In genomic region chr10:127456122-127456521, GRCh38 we compare ENCODE assay signal across 18 cellular contexts.
A peak's percentile ranks its signal among the peaks of the same experiment; 100 is the strongest.
DNase-seq lines count a peak whose midpoint lies in the region; TF ChIP-seq lines count a peak whose summit lies in the region.
"Had no signal": no experiment of that assay in that cellular context is flagged by ENCODE, and none has a peak within 500 bp of the region (broad histone marks: within the 10 kb centered on the region; RNA-seq: fewer than 3 reads in every experiment).

No MANE protein-coding gene starts in this region.

- TF ChIP-seq RAD21 in Ishikawa (IDR thresholded peaks at IDR 0.05; ENCODE audit: low read depth) = no peak

- H3K36me3 Mint-ChIP-seq in endothelial cell (ENCODE audit: low read depth, unreplicated experiment) = peaks cover 28% of the 10 kb centered on the region
- H3K36me3 Mint-ChIP-seq in osteocyte (ENCODE audit: unreplicated experiment) = peaks cover 10% of the 10 kb centered on the region
- H3K36me3 Mint-ChIP-seq in glutamatergic neuron (ENCODE audit: unreplicated experiment) = peaks cover 13% of the 10 kb centered on the region
- H3K36me3 Mint-ChIP-seq: CD4-positive, alpha-beta memory T cell had no signal

- peak overlapping the region; percentile 50 for H3K4me3 Mint-ChIP-seq in endothelial cell (ENCODE audit: unreplicated experiment)
- H3K4me3 Mint-ChIP-seq in osteocyte (ENCODE audit: unreplicated experiment) = no peak overlapping the region
- no peak overlapping the region for H3K4me3 Mint-ChIP-seq in glutamatergic neuron (ENCODE audit: unreplicated experiment)
- H3K4me3 Mint-ChIP-seq: CD4-positive, alpha-beta memory T cell had no signal

- TF ChIP-seq EP300 in Ishikawa (IDR thresholded peaks at IDR 0.05; ENCODE audit: borderline replicate concordance) = no peak

- POLR2A ChIA-PET in GM10248 (lab: Yijun Ruan, JAX) = no interaction called here

- H3K27ac Mint-ChIP-seq in endothelial cell (ENCODE audit: unreplicated experiment) = no peak overlapping the region
- H3K27ac Mint-ChIP-seq in osteocyte (ENCODE audit: unreplicated experiment) = no peak overlapping the region
- no peak overlapping the region for H3K27ac Mint-ChIP-seq in glutamatergic neuron (ENCODE audit: unreplicated experiment)
- H3K27ac Mint-ChIP-seq: CD4-positive, alpha-beta memory T cell had no signal

- no peak for TF ChIP-seq CTCF in endothelial cell (IDR thresholded peaks at IDR 0.05; ENCODE audit: unreplicated experiment)
- no peak for TF ChIP-seq CTCF in osteocyte (IDR thresholded peaks at IDR 0.05)
- no peak for TF ChIP-seq CTCF in GM10248 (IDR thresholded peaks at IDR 0.05; ENCODE audit: control extremely low read depth, extremely low read depth, low read depth, missing control alignments)
- no peak for TF ChIP-seq CTCF in coronary artery (IDR thresholded peaks at IDR 0.05)
- no peak for TF ChIP-seq CTCF in glutamatergic neuron (IDR thresholded peaks at IDR 0.05; ENCODE audit: partially characterized antibody, unreplicated experiment)

- no peak overlapping the region for H3K4me3 ChIP-seq in coronary artery

- H3K9me3 Mint-ChIP-seq in endothelial cell (ENCODE audit: unreplicated experiment) = no peaks in the 10 kb centered on the region
- H3K9me3 Mint-ChIP-seq in osteocyte (ENCODE audit: unreplicated experiment) = peaks cover 7% of the 10 kb centered on the region
- H3K9me3 Mint-ChIP-seq in glutamatergic neuron (ENCODE audit: unreplicated experiment) = peaks cover 4% of the 10 kb centered on the region

- H3K27me3 Mint-ChIP-seq in endothelial cell (ENCODE audit: unreplicated experiment) = peaks cover 9% of the 10 kb centered on the region
- no peaks in the 10 kb centered on the region for H3K27me3 Mint-ChIP-seq in osteocyte (ENCODE audit: unreplicated experiment)
- H3K27me3 Mint-ChIP-seq in glutamatergic neuron (ENCODE audit: unreplicated experiment) = no peaks in the 10 kb centered on the region
- H3K27me3 Mint-ChIP-seq: CD4-positive, alpha-beta memory T cell had no signal

- CTCF ChIA-PET in GM10248 (lab: Yijun Ruan, JAX) = no interaction called here

- H3K4me1 Mint-ChIP-seq in endothelial cell (ENCODE audit: unreplicated experiment) = peaks cover 5% of the 10 kb centered on the region
- peaks cover 10% of the 10 kb centered on the region for H3K4me1 Mint-ChIP-seq in osteocyte (ENCODE audit: unreplicated experiment)
- H3K4me1 Mint-ChIP-seq in glutamatergic neuron (ENCODE audit: low read depth, unreplicated experiment) = peaks cover 20% of the 10 kb centered on the region
- H3K4me1 Mint-ChIP-seq: CD4-positive, alpha-beta memory T cell had no signal

- DNase-seq in endothelial cell (ENCODE audit: low spot score) (no peak), myocyte (ENCODE audit: low read depth) (peak; percentile 68), osteocyte (ENCODE audit: extremely low spot score, unreplicated experiment) (peak; percentile 79), OCI-M2 (lab: John Stamatoyannopoulos, UW; ENCODE audit: unreplicated experiment) (no peak), GM10248 (ENCODE audit: extremely low spot score) (no peak), coronary artery (ENCODE audit: low spot score) (no peak), glutamatergic neuron (no peak)
- DNase-seq: C1 segment of cervical spinal cord; Calu3; CD4-positive, alpha-beta memory T cell; COR-L47; DMS53; DMS79 treated with DMSO at 0.1 percent for 48 hours; GF-D8; GOT3; H7; HCEC 1CT had no signal

- H3K27ac ChIP-seq in coronary artery = no peak overlapping the region

TF ChIP-seq in Ishikawa, 13 proteins besides CTCF, POLR2A, EP300 and RAD21:
- no peak for TF ChIP-seq MAX (IDR thresholded peaks at IDR 0.05)
- TF ChIP-seq ZBTB7A (IDR thresholded peaks at IDR 0.05; ENCODE audit: low read depth) = no peak
- peak; percentile 88 for TF ChIP-seq EGR1 (IDR thresholded peaks at IDR 0.05)
- no peak for TF ChIP-seq REST (IDR thresholded peaks at IDR 0.05; ENCODE audit: low read depth)

Comparison
In these comparisons a context has a peak if more than half of its experiments do, and no peak if none do; other contexts are left out.
1. DNase-seq: peak in myocyte (single experiment) and osteocyte (single experiment); none in endothelial cell (single experiment), OCI-M2 (single experiment), GM10248 (single experiment), coronary artery (single experiment) and glutamatergic neuron (single experiment).